8 cellular contexts compared by ENCODE assay signal in the genomic region with DNA sequence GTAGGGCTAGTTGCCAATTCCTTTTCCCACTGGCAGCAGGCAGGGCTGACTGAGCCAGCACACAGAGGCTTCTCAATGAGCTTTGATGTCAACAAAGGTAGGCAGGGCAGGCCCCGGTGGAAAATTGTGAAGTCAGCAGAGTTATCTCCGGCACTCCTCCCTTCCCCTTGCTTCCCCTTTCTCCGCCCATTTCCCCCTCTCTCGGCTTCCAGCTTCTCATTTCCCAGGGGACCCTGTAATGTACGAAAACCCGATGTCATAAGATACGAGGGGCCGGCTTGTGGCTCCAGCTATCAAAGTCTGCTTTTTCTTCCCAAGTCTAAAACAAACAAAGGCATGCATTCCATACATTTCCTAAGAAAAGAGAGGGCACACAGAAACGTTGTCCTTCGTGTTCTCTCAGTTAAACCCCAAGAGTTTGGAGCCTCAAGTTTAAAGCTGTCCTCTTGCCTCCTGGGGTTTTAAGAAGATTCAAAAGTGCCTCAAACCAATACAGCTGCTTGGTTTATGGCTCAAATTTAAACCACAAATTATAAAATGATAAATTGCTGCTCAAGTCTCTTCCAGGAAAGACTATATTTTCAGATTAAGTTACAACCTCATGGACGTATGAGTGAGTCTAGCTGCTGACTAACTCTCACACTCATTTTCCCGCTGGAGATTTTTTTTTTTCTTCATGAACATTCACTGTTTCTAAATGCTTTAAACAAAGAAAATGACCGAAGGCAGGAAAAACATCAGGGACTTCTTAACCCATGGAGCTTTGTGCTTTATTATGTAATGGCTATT. TPM values are rescaled to one million over a fixed set of nuclear protein-coding genes. Genes with fewer than 3 reads are reported as not detected.
DNase-seq lines count a peak whose midpoint lies in the region; ATAC-seq and TF ChIP-seq lines count a peak whose summit lies in the region.

No MANE protein-coding gene starts in this region.

- 11 to 23% (median 18%) methylated on average over 13 of the region's 13 CpGs for WGBS in adrenal gland, 4 donors

- H3K4me1 ChIP-seq in adrenal gland (replicated peaks in 1 of 2) (peaks cover 27 to 50% of the 10 kb centered on the region in 2 donors), left ventricle myocardium inferior (peaks cover 62% of the 10 kb centered on the region)

- TF ChIP-seq POLR2A in adrenal gland (IDR thresholded peaks at IDR 0.05) = peak in 1 of 2 donors; percentile 5

- H3K27ac ChIP-seq in adrenal gland (peak overlapping the region in 4 of 5 donors; percentile 57 to 92 (median 78)), left ventricle myocardium inferior (replicated peaks) (peak overlapping the region; percentile 89)

- H3K9me3 ChIP-seq in adrenal gland (replicated peaks in 1 of 3) = no peaks in the 10 kb centered on the region
- no peaks in the 10 kb centered on the region for H3K9me3 ChIP-seq in left ventricle myocardium inferior (replicated peaks)

- TF ChIP-seq CTCF in AG09309 (IDR thresholded peaks at IDR 0.05; ENCODE audit: control insufficient read depth, insufficient read depth, low read depth, low read length, missing control alignments) (no peak), HFF-Myc (IDR thresholded peaks at IDR 0.05; ENCODE audit: low read depth, low read length, missing control alignments) (no peak), adrenal gland (IDR thresholded peaks at IDR 0.05) (no peak), left ventricle myocardium inferior (IDR thresholded peaks at IDR 0.05; ENCODE audit: borderline replicate concordance) (no peak)

- H3K36me3 ChIP-seq in adrenal gland (replicated peaks in 1 of 2) (no peaks in the 10 kb centered on the region), left ventricle myocardium inferior (no peaks in the 10 kb centered on the region)

- H3K27me3 ChIP-seq in adrenal gland (no peaks in the 10 kb centered on the region), left ventricle myocardium inferior (ENCODE audit: low read depth) (no peaks in the 10 kb centered on the region)

- H3K4me3 ChIP-seq in AG09309 (ENCODE audit: control insufficient read depth, low read depth, low read length) (peak overlapping the region; percentile 28), HFF-Myc (replicated peaks; ENCODE audit: low read depth, low read length) (peak overlapping the region; percentile 24), adrenal gland (peak overlapping the region in 1 of 4 donors; percentile 34), left ventricle myocardium inferior (peak overlapping the region; percentile 44)

- intact Hi-C loops in adrenal gland (cut with DNase I) = loop anchor here in 1 of 2 donors (2.0 kb wide), 1 partner anchor 19 kb away; no protein-coding TSS in a partner anchor
- intact Hi-C loops in left ventricle myocardium inferior (cut with micrococcal nuclease) = no loop called here

- ATAC-seq in GM18868 (IDR thresholded peaks at IDR 0.05; ENCODE audit: unreplicated experiment) (no peak), HG03460 (IDR thresholded peaks at IDR 0.05; ENCODE audit: unreplicated experiment) (no peak)

- DNase-seq in AG09309 (ENCODE audit: low read depth) (peak; percentile 88), HFF-Myc (ENCODE audit: extremely low read depth, low read depth) (no peak), NOMO-1 treated with dmso at 0.1 percent for 144 hours (lab: John Stamatoyannopoulos, UW; ENCODE audit: unreplicated experiment) (peak; percentile 42), adrenal gland (peak; percentile 57 to 73 (median 60)), left ventricle myocardium inferior (peak; percentile 58), putamen (ENCODE audit: low spot score) (peak; percentile 32)

RNA-seq across cellular contexts. Expression of a gene that starts 27.3 kb away (rescaled TPM):
- 10 to 100 TPM; 32.1 to 64.0 (median 55.1) TPM for total RNA-seq in adrenal gland
- 10 to 100 TPM; 29.9 to 37.5 (median 35.9) TPM for polyA plus RNA-seq in adrenal gland
- 4.3 TPM for total RNA-seq in left ventricle myocardium inferior
